In the genomic region with DNA sequence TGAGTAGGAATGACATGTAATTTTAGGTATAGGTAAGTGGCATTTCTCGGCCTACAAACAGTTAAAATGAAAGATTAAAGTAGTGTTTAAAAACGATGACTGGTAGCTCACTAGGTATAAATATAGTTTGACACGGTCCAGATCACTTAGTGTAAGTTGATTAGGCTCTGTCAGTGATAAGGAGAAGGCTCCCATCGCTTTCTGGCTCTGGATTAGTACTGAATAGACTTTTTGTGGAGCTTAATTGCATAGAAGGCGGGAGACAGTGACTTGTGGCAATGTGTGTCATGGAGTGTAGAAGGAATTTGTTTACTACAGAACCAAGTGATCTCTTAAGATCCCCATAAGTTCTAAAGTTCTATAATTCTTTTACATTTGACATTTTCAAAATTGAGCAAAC, we compare ENCODE assay signal across 19 cellular contexts. TPM values are rescaled to one million over a fixed set of nuclear protein-coding genes. Genes with fewer than 3 reads are reported as not detected.
A peak's percentile ranks its signal among the peaks of the same experiment; 100 is the strongest.
DNase-seq lines count a peak whose midpoint lies in the region; ATAC-seq and TF ChIP-seq lines count a peak whose summit lies in the region.
"Had no signal": no experiment of that assay in that cellular context is flagged by ENCODE, and none has a peak within 500 bp of the region (broad histone marks: within the 10 kb centered on the region; RNA-seq: fewer than 3 reads in every experiment).

No MANE protein-coding gene starts in this region.

- H3K9me3 Mint-ChIP-seq in T-helper 2 cell treated with Interferon-gamma antibody and Interleukin-4, amounts not matched to agents 5 μg/mL and 100 μg/mL, for 36 hours: no peaks in the 10 kb centered on the region
- H3K9me3 Mint-ChIP-seq: activated T-helper 2 cell treated with anti-CD3 and anti-CD28 coated beads, Interferon-gamma antibody, Interleukin-2, Interleukin-4, amounts not matched to agents 10 μg/mL and 5 μg/mL and 100 μg/mL, durations not matched to agents 14 hours and 24 hours and 36 hours; CD4-positive, alpha-beta memory T cell; dendritic cell treated with granulocyte-macrophage colony-stimulating factor and Interleukin-4, amounts not matched to agents 40 ng/mL and 50 ng/mL, for 4 days; stimulated activated naive CD8-positive, alpha-beta T cell treated with anti-CD3 and anti-CD28 coated beads, Interleukin-15, Interleukin-2, amounts not matched to agents 100 ng/mL and 50 ng/mL, for 24 hours had no signal

- H3K9me3 ChIP-seq in Panc1 (ENCODE audit: control insufficient read depth, insufficient read depth, low read depth, low read length) (no peaks in the 10 kb centered on the region), mesodermal cell (ENCODE audit: control insufficient read depth, low read length) (no peaks in the 10 kb centered on the region)
- H3K9me3 ChIP-seq: HAP-1 had no signal

- H3K4me3 ChIP-seq in Panc1 (ENCODE audit: low read depth in 2 of 2, low read length in 2 of 2): no peak overlapping the region; a peak in 1 of 4 replicates
- H3K4me3 ChIP-seq in mesodermal cell (ENCODE audit: extremely low read depth, insufficient read depth, low read length, poor library complexity, severe bottlenecking): no peak overlapping the region
- H3K4me3 ChIP-seq: HAP-1, lung had no signal

- no peak overlapping the region for H3K4me3 Mint-ChIP-seq in T-helper 2 cell treated with Interferon-gamma antibody and Interleukin-4, amounts not matched to agents 5 μg/mL and 100 μg/mL, for 36 hours
- H3K4me3 Mint-ChIP-seq: CD4-positive, alpha-beta memory T cell; dendritic cell treated with granulocyte-macrophage colony-stimulating factor and Interleukin-4, amounts not matched to agents 40 ng/mL and 50 ng/mL, for 4 days; stimulated activated naive CD8-positive, alpha-beta T cell treated with anti-CD3 and anti-CD28 coated beads, Interleukin-15, Interleukin-2, amounts not matched to agents 100 ng/mL and 50 ng/mL, for 24 hours had no signal

- in situ Hi-C loops in Panc1 (cut with HindIII; ENCODE audit: low pct_unique_long_range_greater_than_20kb, low sequenced_read_pairs): no loop called here

- peaks cover 11% of the 10 kb centered on the region for H3K4me1 Mint-ChIP-seq in T-helper 2 cell treated with Interferon-gamma antibody and Interleukin-4, amounts not matched to agents 5 μg/mL and 100 μg/mL, for 36 hours (ENCODE audit: low read depth)

- peak overlapping the region; percentile 75 for H3K27ac ChIP-seq in Panc1 (ENCODE audit: low read length)
- peak overlapping the region; percentile 100 for H3K27ac ChIP-seq in epithelial cell of prostate
- H3K27ac ChIP-seq in mesodermal cell (ENCODE audit: low read depth, low read length, severe bottlenecking): peak overlapping the region; percentile 11
- H3K27ac ChIP-seq in substantia nigra (ENCODE audit: low read depth, low read length, poor library complexity, severe bottlenecking): peak overlapping the region; percentile 43

- H3K36me3 ChIP-seq in Panc1 (ENCODE audit: control insufficient read depth, insufficient read depth, low read length) (peaks cover 5% of the 10 kb centered on the region), mesodermal cell (ENCODE audit: control insufficient read depth, insufficient read depth, low read length) (peaks cover 65% of the 10 kb centered on the region)

- CTCF ChIA-PET in Panc1 (lab: Charles Lee): no interaction called here

- no peak for TF ChIP-seq CTCF in Panc1 (IDR thresholded peaks at IDR 0.05)

- ATAC-seq in Panc1 (no peak), left lobe of liver (no peak)
- ATAC-seq in activated CD4-positive, CD25-positive, alpha-beta regulatory T cell treated with anti-CD3 and anti-CD28 coated beads, Interleukin-2, amount 50 U/mL, for 24 hours: no peak

- BruUV-seq in Panc1 (replicated peaks; lab: Mats Ljungman, UMichigan): no TSS peak

- POLR2A ChIA-PET in Panc1 (lab: Charles Lee): interaction anchor here (0.6 kb wide), 1 partner anchor 22 kb away, joined by 3 read pairs; no protein-coding TSS in a partner anchor

- no peak overlapping the region for H3K27ac Mint-ChIP-seq in T-helper 2 cell treated with Interferon-gamma antibody and Interleukin-4, amounts not matched to agents 5 μg/mL and 100 μg/mL, for 36 hours
- H3K27ac Mint-ChIP-seq: activated T-helper 2 cell treated with anti-CD3 and anti-CD28 coated beads, Interferon-gamma antibody, Interleukin-2, Interleukin-4, amounts not matched to agents 10 μg/mL and 5 μg/mL and 100 μg/mL, durations not matched to agents 14 hours and 24 hours and 36 hours; dendritic cell treated with granulocyte-macrophage colony-stimulating factor and Interleukin-4, amounts not matched to agents 40 ng/mL and 50 ng/mL, for 4 days; stimulated activated naive CD8-positive, alpha-beta T cell treated with anti-CD3 and anti-CD28 coated beads, Interleukin-15, Interleukin-2, amounts not matched to agents 100 ng/mL and 50 ng/mL, for 24 hours had no signal

- intact Hi-C loops in Panc1 (cut with micrococcal nuclease; ENCODE audit: unreplicated experiment): no loop called here

- H3K4me1 ChIP-seq in Panc1 (ENCODE audit: control insufficient read depth, insufficient read depth, low read length) (peaks cover 65% of the 10 kb centered on the region), mesodermal cell (ENCODE audit: control insufficient read depth, insufficient read depth, low read length, poor library complexity, severe bottlenecking) (peaks cover 20% of the 10 kb centered on the region)

- 81 to 85% methylated on average over 4 of the region's 5 CpGs for WGBS in mesodermal cell (ENCODE audit: insufficient coverage in 2 of 2), 2 experiments

- DNase-seq in Panc1 (ENCODE audit: low read depth, low spot score): no peak
- no peak for DNase-seq in epithelial cell of prostate (ENCODE audit: low read depth, low spot score)
- DNase-seq in substantia nigra (lab: John Stamatoyannopoulos, UW): no peak
- no peak for DNase-seq in activated CD4-positive, CD25-positive, alpha-beta regulatory T cell treated with anti-CD3 and anti-CD28 coated beads, Interleukin-2, amount 50 U/mL, for 72 hours
- no peak for DNase-seq in T-helper 2 cell treated with Interferon-gamma antibody and Interleukin-4, amounts not matched to agents 5 μg/mL and 100 μg/mL, for 36 hours (ENCODE audit: low spot score)
- no peak for DNase-seq in left lobe of liver (ENCODE audit: low spot score)
- DNase-seq: activated CD4-positive, alpha-beta T cell treated with anti-CD3 and anti-CD28 coated beads, Interleukin-2, amount 50 U/mL, for 1 hour; CD4-positive, alpha-beta memory T cell; IMR-90; NCI-H1105; NCI-H2171 treated with DMSO at 0.1 percent for 48 hours; NK-92 treated with Interleukin-12 subunit alpha and Interleukin-12 subunit beta, amount 100 ng/mL, for 24 hours had no signal

- H3K36me3 Mint-ChIP-seq in T-helper 2 cell treated with Interferon-gamma antibody and Interleukin-4, amounts not matched to agents 5 μg/mL and 100 μg/mL, for 36 hours (ENCODE audit: low read depth): peaks cover 13% of the 10 kb centered on the region

- H3K27me3 ChIP-seq in Panc1 (ENCODE audit: control insufficient read depth, insufficient read depth, low read length): no peaks in the 10 kb centered on the region

- no peaks in the 10 kb centered on the region for H3K27me3 Mint-ChIP-seq in T-helper 2 cell treated with Interferon-gamma antibody and Interleukin-4, amounts not matched to agents 5 μg/mL and 100 μg/mL, for 36 hours (ENCODE audit: low read depth)
- H3K27me3 Mint-ChIP-seq: CD4-positive, alpha-beta memory T cell; dendritic cell treated with granulocyte-macrophage colony-stimulating factor and Interleukin-4, amounts not matched to agents 40 ng/mL and 50 ng/mL, for 4 days; stimulated activated naive CD8-positive, alpha-beta T cell treated with anti-CD3 and anti-CD28 coated beads, Interleukin-15, Interleukin-2, amounts not matched to agents 100 ng/mL and 50 ng/mL, for 24 hours had no signal

RNA-seq across cellular contexts. Expression of gene PYGB, which starts 6.7 kb away (rescaled TPM):
- total RNA-seq in Panc1 (2021; ENCODE audit: unreplicated experiment) (220 TPM), left lobe of liver (10.3 TPM)
- polyA plus RNA-seq in Panc1 (2012; ENCODE audit: insufficient read length): 308 TPM
- 52.8 TPM for polyA plus RNA-seq in mesodermal cell (2013, experiment 1 of 2)
- polyA plus RNA-seq in mesodermal cell (2013, experiment 2 of 2): 39.5 TPM

RNA-seq across cellular contexts. Expression of gene ENTPD6, which starts 59.1 kb away (rescaled TPM):
- total RNA-seq in Panc1 (2021; ENCODE audit: unreplicated experiment) (108 TPM), left lobe of liver (33.4 TPM)
- 99.8 TPM for polyA plus RNA-seq in Panc1 (2012; ENCODE audit: insufficient read length)
- 33.8 TPM for polyA plus RNA-seq in mesodermal cell (2013, experiment 1 of 2)
- polyA plus RNA-seq in mesodermal cell (2013, experiment 2 of 2): 27.6 TPM

Comparison
In these comparisons a context has a peak if more than half of its experiments do, and no peak if none do; other contexts are left out.
1. H3K27ac ChIP-seq: peak in every context shown above with its lines; median percentile 100 in epithelial cell of prostate; 75 in Panc1; 43 in substantia nigra; 11 in mesodermal cell.
2. RNA of gene PYGB, which starts 6.7 kb away (total RNA-seq): 220 TPM in Panc1 (single experiment); 10.3 TPM in left lobe of liver (single experiment); every median in the first group is over 10 times any median in the second.